In the genomic region with DNA sequence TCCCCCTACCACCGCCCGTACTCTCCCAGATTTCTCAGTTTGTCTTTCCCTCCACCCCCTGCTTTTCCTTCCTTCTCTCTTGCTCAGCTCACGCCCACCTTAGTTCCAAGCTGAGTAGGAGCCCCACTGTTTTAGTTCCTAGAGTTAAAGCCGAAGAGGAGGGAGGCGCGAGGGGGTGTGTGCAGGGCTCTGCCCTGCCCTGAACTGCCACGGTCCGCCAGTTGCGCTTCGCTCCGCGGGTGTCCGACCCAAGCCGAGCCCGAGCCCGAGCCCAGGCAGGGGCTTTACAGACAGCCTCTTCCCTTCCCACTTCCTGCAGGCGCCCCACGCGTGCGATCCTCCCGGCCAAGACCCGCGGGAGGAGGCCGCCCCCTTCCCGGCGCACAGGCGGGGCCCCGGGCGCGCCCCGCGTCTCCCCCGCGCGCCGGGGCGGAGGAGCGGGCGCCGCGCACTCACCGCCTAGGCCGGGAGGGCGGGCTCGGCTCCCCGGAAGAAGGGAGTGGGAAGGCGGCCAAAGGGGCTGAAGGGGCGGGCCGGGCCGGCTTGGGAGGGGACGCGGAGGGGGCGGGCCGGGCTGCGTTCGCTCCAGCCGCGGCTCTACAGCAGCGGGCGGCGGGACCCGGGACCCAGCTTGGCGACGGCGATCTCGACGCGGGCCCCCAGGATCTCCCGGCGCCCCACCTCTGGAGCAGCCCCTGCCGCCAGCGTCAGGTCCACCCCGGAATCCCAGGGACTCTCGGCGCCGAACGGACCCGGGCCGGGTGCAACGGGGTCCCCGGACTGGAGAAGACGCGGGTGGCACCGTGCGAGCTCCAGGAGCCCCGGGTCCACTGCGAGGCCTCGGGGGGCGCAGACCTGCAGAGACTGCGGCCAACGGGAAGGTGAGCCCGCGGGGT, we compare ENCODE assay signal across 8 cellular contexts. TPM values are rescaled to one million over a fixed set of nuclear protein-coding genes. Genes with fewer than 3 reads are reported as not detected.
DNase-seq lines count a peak whose midpoint lies in the region; ATAC-seq and TF ChIP-seq lines count a peak whose summit lies in the region.

A gene with protein sequence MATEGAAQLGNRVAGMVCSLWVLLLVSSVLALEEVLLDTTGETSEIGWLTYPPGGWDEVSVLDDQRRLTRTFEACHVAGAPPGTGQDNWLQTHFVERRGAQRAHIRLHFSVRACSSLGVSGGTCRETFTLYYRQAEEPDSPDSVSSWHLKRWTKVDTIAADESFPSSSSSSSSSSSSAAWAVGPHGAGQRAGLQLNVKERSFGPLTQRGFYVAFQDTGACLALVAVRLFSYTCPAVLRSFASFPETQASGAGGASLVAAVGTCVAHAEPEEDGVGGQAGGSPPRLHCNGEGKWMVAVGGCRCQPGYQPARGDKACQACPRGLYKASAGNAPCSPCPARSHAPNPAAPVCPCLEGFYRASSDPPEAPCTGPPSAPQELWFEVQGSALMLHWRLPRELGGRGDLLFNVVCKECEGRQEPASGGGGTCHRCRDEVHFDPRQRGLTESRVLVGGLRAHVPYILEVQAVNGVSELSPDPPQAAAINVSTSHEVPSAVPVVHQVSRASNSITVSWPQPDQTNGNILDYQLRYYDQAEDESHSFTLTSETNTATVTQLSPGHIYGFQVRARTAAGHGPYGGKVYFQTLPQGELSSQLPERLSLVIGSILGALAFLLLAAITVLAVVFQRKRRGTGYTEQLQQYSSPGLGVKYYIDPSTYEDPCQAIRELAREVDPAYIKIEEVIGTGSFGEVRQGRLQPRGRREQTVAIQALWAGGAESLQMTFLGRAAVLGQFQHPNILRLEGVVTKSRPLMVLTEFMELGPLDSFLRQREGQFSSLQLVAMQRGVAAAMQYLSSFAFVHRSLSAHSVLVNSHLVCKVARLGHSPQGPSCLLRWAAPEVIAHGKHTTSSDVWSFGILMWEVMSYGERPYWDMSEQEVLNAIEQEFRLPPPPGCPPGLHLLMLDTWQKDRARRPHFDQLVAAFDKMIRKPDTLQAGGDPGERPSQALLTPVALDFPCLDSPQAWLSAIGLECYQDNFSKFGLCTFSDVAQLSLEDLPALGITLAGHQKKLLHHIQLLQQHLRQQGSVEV (plus strand): TSS at position 572 of the 896 bp plus-strand sequence. CDS start 8,152 bp downstream, outside the sequence.

- no peaks in the 10 kb centered on the region for H3K36me3 Mint-ChIP-seq in activated T-helper 17 cell treated with anti-CD3 and anti-CD28 coated beads, Interleukin-2, amount 50 U/mL, for 72 hours (ENCODE audit: low read depth)
- H3K36me3 Mint-ChIP-seq in natural killer cell: no peaks in the 10 kb centered on the region

- POLR2A ChIA-PET in A673 (lab: Charles Lee; ENCODE audit: low non-redundant PET): no interaction called here

- H4K20me1 ChIP-seq in OCI-LY1 (ENCODE audit: insufficient read depth, low read length): no peaks in the 10 kb centered on the region

- CTCF ChIA-PET in A673 (lab: Charles Lee): interaction anchor here (1.3 to 1.4 kb wide), 2 partner anchors 11 to 149 kb away, joined by 5 to 8 read pairs; no protein-coding TSS in a partner anchor

- H3K9ac ChIP-seq in OCI-LY1 (ENCODE audit: low read length): peak within 1 kb of the TSS; percentile 59
- H3K9ac ChIP-seq in stomach smooth muscle (ENCODE audit: low read length in 2 of 2): peak within 1 kb of the TSS; percentile 66 to 76

- peak within 1 kb of the TSS; percentile 90 for H3K4me3 Mint-ChIP-seq in activated T-helper 17 cell treated with anti-CD3 and anti-CD28 coated beads, Interleukin-2, amount 50 U/mL, for 72 hours
- H3K4me3 Mint-ChIP-seq in natural killer cell: peak within 1 kb of the TSS; percentile 95

- intact Hi-C loops in A673 (cut with micrococcal nuclease; ENCODE audit: unreplicated experiment) (loop anchor here (1.0 to 2.0 kb wide), 2 partner anchors 149 to 360 kb away; no protein-coding TSS in a partner anchor), natural killer cell (cut with micrococcal nuclease) (loop anchor here (1.0 to 2.0 kb wide), 2 partner anchors 149 to 360 kb away; no protein-coding TSS in a partner anchor)

- H3K36me3 ChIP-seq in A673 (ENCODE audit: insufficient read depth, low read length, poor library complexity, severe bottlenecking): no peaks in the 10 kb centered on the region
- no peaks in the 10 kb centered on the region for H3K36me3 ChIP-seq in OCI-LY1 (ENCODE audit: insufficient read depth, low read length)
- H3K36me3 ChIP-seq in stomach smooth muscle (ENCODE audit: control insufficient read depth in 2 of 2, insufficient read depth in 2 of 2, low read length in 2 of 2): no peaks in the 10 kb centered on the region

- peak within 1 kb of the TSS; percentile 67 for H3K4me2 ChIP-seq in OCI-LY1 (ENCODE audit: low read length)

- peak within 1 kb of the TSS; percentile 86 for H3K27ac Mint-ChIP-seq in activated T-helper 17 cell treated with anti-CD3 and anti-CD28 coated beads, Interleukin-2, amount 50 U/mL, for 72 hours
- H3K27ac Mint-ChIP-seq in natural killer cell: peak within 1 kb of the TSS; percentile 60 to 85

- H3K4me1 ChIP-seq in A673 (ENCODE audit: insufficient read depth, low read length, poor library complexity, severe bottlenecking) (peaks cover 9% of the 10 kb centered on the region), OCI-LY1 (ENCODE audit: insufficient read depth, low read length, severe bottlenecking) (peaks cover 7% of the 10 kb centered on the region), stomach smooth muscle (ENCODE audit: control insufficient read depth, insufficient read depth, low read length) (peaks cover 10% of the 10 kb centered on the region)

- TF ChIP-seq CTCF in A673 (conservative IDR thresholded peaks at IDR 0.05; ENCODE audit: low read depth, low read length) (no peak), OCI-LY1 (IDR thresholded peaks at IDR 0.05; ENCODE audit: low read length) (no peak), fibroblast of mammary gland (conservative IDR thresholded peaks at IDR 0.05; ENCODE audit: control insufficient read depth, insufficient read depth, low read depth, low read length) (no peak), natural killer cell (IDR thresholded peaks at IDR 0.05) (no peak)

- DNase-seq in A673 (ENCODE audit: low spot score): peak; percentile 51
- DNase-seq in fibroblast of mammary gland (ENCODE audit: low read depth): peak; percentile 41
- DNase-seq in natural killer cell: peak; percentile 35

- H3K4me1 Mint-ChIP-seq in activated T-helper 17 cell treated with anti-CD3 and anti-CD28 coated beads, Interleukin-2, amount 50 U/mL, for 72 hours: peaks cover 15% of the 10 kb centered on the region
- H3K4me1 Mint-ChIP-seq in natural killer cell: peaks cover 10 to 16% of the 10 kb centered on the region in 2 donors

- peak within 1 kb of the TSS; percentile 50 for H3K4me3 ChIP-seq in A673 (ENCODE audit: low read depth, low read length, poor library complexity, severe bottlenecking)
- peak within 1 kb of the TSS; percentile 69 for H3K4me3 ChIP-seq in OCI-LY1 (ENCODE audit: low read depth, low read length, poor library complexity, severe bottlenecking)
- peak within 1 kb of the TSS; percentile 71 for H3K4me3 ChIP-seq in fibroblast of mammary gland (ENCODE audit: control insufficient read depth, low read depth, low read length)
- H3K4me3 ChIP-seq in stomach smooth muscle (ENCODE audit: low read length in 2 of 2): peak within 1 kb of the TSS; percentile 86 to 90

- H3K27ac ChIP-seq in A673 (ENCODE audit: low read depth, low read length, poor library complexity, severe bottlenecking): no peak within 1 kb of the TSS
- peak within 1 kb of the TSS; percentile 4 for H3K27ac ChIP-seq in OCI-LY1 (ENCODE audit: low read depth, low read length, poor library complexity, severe bottlenecking)
- H3K27ac ChIP-seq in stomach smooth muscle (ENCODE audit: low read length): peak within 1 kb of the TSS; percentile 31

- peak; percentile 70 for ATAC-seq in GM18907 (IDR thresholded peaks at IDR 0.05; ENCODE audit: unreplicated experiment)
- peak; percentile 55 for ATAC-seq in HG03135 (IDR thresholded peaks at IDR 0.05; ENCODE audit: unreplicated experiment)
- ATAC-seq in activated T-helper 17 cell treated with anti-CD3 and anti-CD28 coated beads, Interleukin-2, amount 50 U/mL, for 72 hours (replicated peaks): peak; percentile 71
- peak; percentile 65 to 69 (median 69) for ATAC-seq in natural killer cell

- H3K9me3 ChIP-seq in A673 (ENCODE audit: low read depth, low read length, poor library complexity, severe bottlenecking) (no peaks in the 10 kb centered on the region), OCI-LY1 (ENCODE audit: low read length) (no peaks in the 10 kb centered on the region), stomach smooth muscle (ENCODE audit: control insufficient read depth in 2 of 2, low read length in 2 of 2) (no peaks in the 10 kb centered on the region)

- no peaks in the 10 kb centered on the region for H3K9me3 Mint-ChIP-seq in activated T-helper 17 cell treated with anti-CD3 and anti-CD28 coated beads, Interleukin-2, amount 50 U/mL, for 72 hours
- no peaks in the 10 kb centered on the region for H3K9me3 Mint-ChIP-seq in natural killer cell

- H3F3A ChIP-seq in OCI-LY1 (ENCODE audit: insufficient read depth, low read length): no peaks in the 10 kb centered on the region

- BruUV-seq in A673 (replicated peaks; lab: Mats Ljungman, UMichigan): no TSS peak

- peaks cover 63% of the 10 kb centered on the region for H3K27me3 ChIP-seq in A673 (replicated peaks; ENCODE audit: insufficient read depth, low read depth, low read length, poor library complexity)
- H3K27me3 ChIP-seq in OCI-LY1 (ENCODE audit: insufficient read depth, low read length): no peaks in the 10 kb centered on the region
- no peaks in the 10 kb centered on the region for H3K27me3 ChIP-seq in stomach smooth muscle (ENCODE audit: control insufficient read depth in 1 of 2, insufficient read depth in 2 of 2, low read length in 2 of 2)

- H3K27me3 Mint-ChIP-seq in activated T-helper 17 cell treated with anti-CD3 and anti-CD28 coated beads, Interleukin-2, amount 50 U/mL, for 72 hours: no peaks in the 10 kb centered on the region
- peaks cover 0 to 2% of the 10 kb centered on the region in 2 donors for H3K27me3 Mint-ChIP-seq in natural killer cell (ENCODE audit: low read depth in 2 of 2)

- H3K79me2 ChIP-seq in OCI-LY1 (ENCODE audit: insufficient read depth, low read length): no peaks in the 10 kb centered on the region

- H3K9me2 ChIP-seq in OCI-LY1 (ENCODE audit: low read depth, low read length): no peaks in the 10 kb centered on the region

- peak within 1 kb of the TSS; percentile 64 for H2AFZ ChIP-seq in OCI-LY1 (ENCODE audit: low read length)

RNA-seq across cellular contexts. Expression of the gene that starts here (rescaled TPM):
- total RNA-seq in A673 (2021) (0.22 and 0.49 TPM in 2 replicates), natural killer cell (1 to 10 TPM; 2.3 to 6.8 (median 6.5) TPM)
- 10 to 100 TPM in 1 of 2 donors, 1 to 10 TPM in 1; 8.0 to 14.9 TPM for total RNA-seq in activated T-helper 17 cell treated with anti-CD3 and anti-CD28 coated beads, Interleukin-2, amount 50 U/mL, for 72 hours

Comparison
In these comparisons a context has a peak if more than half of its experiments do, and no peak if none do; other contexts are left out.
1. Peak in DNase-seq and H3K4me3 ChIP-seq in A673; RNA of the gene not detected or under 1 TPM.